Comparison of ENCODE assay signal across 8 cellular contexts in the genomic region with DNA sequence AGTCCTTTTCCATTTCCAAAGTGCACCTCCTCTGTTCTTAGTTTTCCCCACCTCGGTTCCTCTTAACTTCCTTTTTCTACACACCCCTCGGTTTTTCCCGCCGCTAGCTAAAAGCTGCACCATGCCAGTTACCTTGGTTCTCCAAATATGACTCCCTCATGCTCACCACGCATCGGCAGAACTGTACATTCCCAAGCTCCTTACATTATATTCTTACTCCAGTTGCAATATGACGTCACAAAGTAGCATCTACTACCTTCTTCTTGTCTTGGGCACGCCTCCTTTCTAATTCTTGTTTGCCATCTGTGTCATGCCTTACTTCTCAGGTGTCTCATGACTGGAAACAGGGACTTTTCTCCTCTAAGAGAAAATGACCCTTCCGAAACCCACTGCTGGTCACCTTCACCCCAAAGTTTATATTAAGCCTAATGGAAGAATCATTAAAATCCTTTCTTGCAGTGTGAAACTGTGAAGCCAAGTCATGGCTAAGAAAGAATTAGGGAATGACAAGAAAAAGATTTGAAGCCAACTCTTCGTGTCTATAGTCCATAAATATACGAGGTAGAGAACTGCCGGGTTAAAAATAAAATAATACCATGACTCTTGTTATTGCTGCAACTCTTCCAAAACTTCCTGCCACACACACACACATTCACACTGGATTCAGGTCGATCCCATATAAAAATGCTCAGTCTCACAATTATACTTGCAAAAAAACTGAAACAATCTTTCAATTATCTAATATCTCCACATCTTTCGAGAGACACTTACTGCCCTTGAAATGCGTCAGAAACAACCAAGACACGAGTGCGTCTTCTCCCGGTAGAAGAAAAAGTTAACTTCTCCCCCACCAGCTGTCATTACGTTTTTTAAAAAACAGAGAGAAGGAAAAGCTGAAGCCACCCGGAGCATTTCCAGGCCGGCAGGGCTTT. TPM values are rescaled to one million over a fixed set of nuclear protein-coding genes. Genes with fewer than 3 reads are reported as not detected.
A peak's percentile ranks its signal among the peaks of the same experiment; 100 is the strongest.
DNase-seq lines count a peak whose midpoint lies in the region; ATAC-seq, FAIRE-seq and TF ChIP-seq lines count a peak whose summit lies in the region.

No MANE protein-coding gene starts in this region.

- H4K20me1 ChIP-seq in H1 (replicated peaks in 1 of 2; ENCODE audit: control insufficient read depth in 1 of 2, insufficient read depth in 2 of 2, low read length in 2 of 2) = peaks cover 9 to 12% of the 10 kb centered on the region in 2 experiments
- H4K20me1 ChIP-seq in neural progenitor cell (ENCODE audit: low read depth) = peaks cover 22% of the 10 kb centered on the region

- no peak overlapping the region for H2AK5ac ChIP-seq in H1 (ENCODE audit: low read depth, low read length)

- H3K27ac ChIP-seq in RWPE1 (peak overlapping the region; percentile 96), H1 (ENCODE audit: low read depth, low read length) (no peak overlapping the region), neural progenitor cell (no peak overlapping the region)

- no peak overlapping the region for H3K18ac ChIP-seq in H1 (ENCODE audit: extremely low read depth, low read length)

- peak overlapping the region; percentile 48 to 91 (median 84) for H3K4me3 ChIP-seq in H1 (ENCODE audit: extremely low read depth in 1 of 4, insufficient read depth in 2 of 4, low read depth in 3 of 4, low read length in 4 of 4)
- H3K4me3 ChIP-seq in neural progenitor cell = peak overlapping the region; percentile 81

- DNase-seq in NCI-H2227 (lab: John Stamatoyannopoulos, UW; ENCODE audit: unreplicated experiment) (peak; percentile 55), NCI-H2227 treated with DMSO at 0.1 percent for 48 hours (lab: John Stamatoyannopoulos, UW) (no peak), RWPE1 (ENCODE audit: low spot score) (no peak), H1 (ENCODE audit: low read depth in 1 of 2, low spot score in 2 of 2) (no peak), neural progenitor cell (ENCODE audit: low spot score) (no peak)

- TF ChIP-seq EP300 in H1 (IDR thresholded peaks at IDR 0.05; ENCODE audit: borderline replicate concordance in 1 of 2, low read depth in 2 of 2, low read length in 2 of 2) = no peak

- no peak for FAIRE-seq in H1 (lab: Jason Lieb, UNC)

- no peak for TF ChIP-seq RAD21 in H1 (IDR thresholded peaks at IDR 0.05 in 1 of 2, conservative IDR thresholded peaks at IDR 0.05 in 1 of 2; ENCODE audit: low read depth in 2 of 2, low read length in 2 of 2)

- no peak overlapping the region for H2BK20ac ChIP-seq in H1 (ENCODE audit: low read length)

- peak overlapping the region; percentile 90 for H3K4me3 Mint-ChIP-seq in neural progenitor cell

- no peaks in the 10 kb centered on the region for H3K27me3 ChIP-seq in H1 (replicated peaks in 1 of 4; ENCODE audit: control insufficient read depth in 3 of 4, extremely low read depth in 1 of 4, insufficient read depth in 3 of 4, low read length in 3 of 4)
- H3K27me3 ChIP-seq in neural progenitor cell = no peaks in the 10 kb centered on the region

- H3F3A ChIP-seq in neural progenitor cell (ENCODE audit: low read depth) = peaks cover 26% of the 10 kb centered on the region

- no peak overlapping the region for H3K4ac ChIP-seq in H1 (replicated peaks; ENCODE audit: insufficient read length, low read depth, low read length)

- H3K56ac ChIP-seq in H1 (replicated peaks; ENCODE audit: insufficient read length, low read depth, low read length) = no peak overlapping the region

- H3K23ac ChIP-seq in H1 (ENCODE audit: insufficient read length) = no peak overlapping the region

- H3K79me1 ChIP-seq in H1 (ENCODE audit: low read depth, low read length) = peaks cover 3% of the 10 kb centered on the region; the same call in 1 of the 2 replicates

- H2BK5ac ChIP-seq in H1 (ENCODE audit: low read depth, low read length) = no peak overlapping the region

- no peak for TF ChIP-seq CTCF in RWPE1 (conservative IDR thresholded peaks at IDR 0.05; ENCODE audit: low read depth)
- no peak for TF ChIP-seq CTCF in H1 (IDR thresholded peaks at IDR 0.05; ENCODE audit: control extremely low read depth in 1 of 3, insufficient read depth in 1 of 3, low read depth in 1 of 3, low read length in 3 of 3)
- no peak for TF ChIP-seq CTCF in neural progenitor cell (IDR thresholded peaks at IDR 0.05)

- no peak overlapping the region for H4K5ac ChIP-seq in H1 (ENCODE audit: insufficient read length, low read depth, low read length)

- no peak overlapping the region; the same call in 1 of the 2 replicates for H4K8ac ChIP-seq in H1 (ENCODE audit: extremely low read depth, insufficient read depth, low read length)

- no peak overlapping the region for H3K14ac ChIP-seq in H1 (ENCODE audit: insufficient read length)

- H2BK15ac ChIP-seq in H1 (ENCODE audit: low read length) = no peak overlapping the region

- TF ChIP-seq POLR2A in H1 (IDR thresholded peaks at IDR 0.05; ENCODE audit: control extremely low read depth in 1 of 2, low read depth in 2 of 2, low read length in 2 of 2) = no peak
- no peak for TF ChIP-seq POLR2A in GM18505 (IDR thresholded peaks at IDR 0.05; ENCODE audit: borderline replicate concordance, extremely low read depth, insufficient read depth, insufficient read length)

- H2AFZ ChIP-seq in H1 (ENCODE audit: low read length) = no peak overlapping the region
- no peak overlapping the region for H2AFZ ChIP-seq in neural progenitor cell (replicated peaks)

- 42% methylated on average over 21 of the region's 21 CpGs; no CpG with 5 or more reads in 1 of the 2 experiments for WGBS in H1 (ENCODE audit: extremely low coverage in 1 of 2, insufficient coverage in 1 of 2, insufficient read length in 1 of 2, insufficient replicate concordance in 2 of 2, low coverage in 1 of 2, low lambda C conversion rate in 2 of 2, missing lambda C conversion rate in 1 of 2), 2 experiments

- H3K36me3 Mint-ChIP-seq in neural progenitor cell = peaks cover 4% of the 10 kb centered on the region

- peaks cover 4% of the 10 kb centered on the region for H3K27me3 Mint-ChIP-seq in neural progenitor cell (ENCODE audit: insufficient read depth, low read depth)

- H3K4me1 Mint-ChIP-seq in neural progenitor cell = peaks cover 17% of the 10 kb centered on the region

- H3K36me3 ChIP-seq in H1 (ENCODE audit: control insufficient read depth in 2 of 4, insufficient read depth in 4 of 4, low read length in 3 of 4) = no peaks in the 10 kb centered on the region
- H3K36me3 ChIP-seq in neural progenitor cell = no peaks in the 10 kb centered on the region

- H2BK12ac ChIP-seq in H1 (ENCODE audit: low read depth, low read length) = no peak overlapping the region

- H3K4me1 ChIP-seq in H1 (replicated peaks in 1 of 4; ENCODE audit: control insufficient read depth in 3 of 4, insufficient read depth in 4 of 4, low read length in 3 of 4) (peaks cover 0 to 4% (median 2%) of the 10 kb centered on the region in 4 experiments; a peak in 3 of 7 replicates), neural progenitor cell (peaks cover 5% of the 10 kb centered on the region)

- H3K27ac Mint-ChIP-seq in neural progenitor cell = peak overlapping the region; percentile 0

- CTCF ChIA-PET in RWPE1 (lab: Yijun Ruan, JAX) = interaction anchor here (0.6 kb wide), 1 partner anchor 51 kb away, joined by 4 read pairs; no protein-coding TSS in a partner anchor
- CTCF ChIA-PET in H1 (lab: Charles Lee; ENCODE audit: partially characterized antibody) = interaction anchor here (0.6 to 2.6 kb wide), 3 partner anchors 39 to 85 kb away, joined by 3 to 8 read pairs (median 4); no protein-coding TSS in a partner anchor

- POLR2A ChIA-PET in RWPE1 (lab: Yijun Ruan, JAX; ENCODE audit: low non-redundant PET) = no interaction called here
- POLR2A ChIA-PET in H1 (lab: Charles Lee; ENCODE audit: partially characterized antibody) = interaction anchor here (1.1 to 1.2 kb wide), 2 partner anchors 8 to 36 kb away, joined by 3 to 5 read pairs; no protein-coding TSS in a partner anchor

- H3K4me2 ChIP-seq in H1 (ENCODE audit: insufficient read depth in 1 of 2, low read depth in 2 of 2, low read length in 2 of 2) (peak overlapping the region; percentile 74 to 94), neural progenitor cell (peak overlapping the region; percentile 80)

- H3K9me3 ChIP-seq in H1 (ENCODE audit: insufficient read depth in 2 of 2, low read depth in 1 of 2, low read length in 1 of 2) (no peaks in the 10 kb centered on the region), neural progenitor cell (ENCODE audit: low read depth) (no peaks in the 10 kb centered on the region)

- no peaks in the 10 kb centered on the region for H3K9me3 Mint-ChIP-seq in neural progenitor cell

- peaks cover 8% of the 10 kb centered on the region for H3K23me2 ChIP-seq in H1 (ENCODE audit: low read depth, low read length)

- H2BK120ac ChIP-seq in H1 (replicated peaks; ENCODE audit: low read depth, low read length) = no peak overlapping the region

- peaks cover 19 to 54% of the 10 kb centered on the region in 2 experiments for H3K79me2 ChIP-seq in H1 (ENCODE audit: control insufficient read depth in 1 of 2, insufficient read depth in 2 of 2, low read length in 2 of 2)
- peaks cover 58% of the 10 kb centered on the region for H3K79me2 ChIP-seq in neural progenitor cell (ENCODE audit: low read depth)

- H4K91ac ChIP-seq in H1 (replicated peaks; ENCODE audit: insufficient read length, low read length) = no peak overlapping the region

- no peak for ATAC-seq in esophagus mucosa
- ATAC-seq in GM18505 (IDR thresholded peaks at IDR 0.05; ENCODE audit: unreplicated experiment) = no peak
- no peak for ATAC-seq in GM21447 (IDR thresholded peaks at IDR 0.05; ENCODE audit: unreplicated experiment)

- H3K9ac ChIP-seq in H1 (replicated peaks in 1 of 4; ENCODE audit: extremely low read depth in 1 of 4, low read depth in 3 of 4, low read length in 3 of 4) = peak overlapping the region in 3 of 4 experiments; percentile 38 to 52 (median 45); a peak in 4 of 7 replicates
- H3K9ac ChIP-seq in neural progenitor cell = peak overlapping the region; percentile 47

RNA-seq across cellular contexts. Expression of a gene that starts 1.6 kb away (rescaled TPM):
- total RNA-seq in H1 (2021; fragmentation: NEBNext Ultra II Directional; extraction: Animal tissue kit (Norgen Biotek cat#: 25700)) = 36.5 and 37.5 TPM in 2 replicates
- polyA plus RNA-seq in H1 (2011; rRNA removed) = 19.3 and 27.0 TPM in 2 replicates
- polyA plus RNA-seq in H1 (2011; cell fraction: cytosol; rRNA removed) = 27.8 TPM
- 39.1 TPM for polyA plus RNA-seq in H1 (2011; cell fraction: nucleus; rRNA removed)
- polyA plus RNA-seq in H1 (2012, experiment 1 of 2) = 26.5 to 35.1 TPM (median 27.7 TPM) in 4 replicates
- polyA plus RNA-seq in H1 (2012, experiment 2 of 2) = 6.7 TPM
- 28.8 TPM for polyA plus RNA-seq in H1 (2013, experiment 1 of 2)
- 31.5 TPM for polyA plus RNA-seq in H1 (2013, experiment 2 of 2)
- 42.9 and 63.2 TPM in 2 replicates for polyA minus RNA-seq in H1 (2011; rRNA and poly(A)+ RNA removed)
- polyA minus RNA-seq in H1 (2011; cell fraction: cytosol; rRNA and poly(A)+ RNA removed) = 34.9 TPM
- 36.6 TPM for polyA minus RNA-seq in H1 (2011; cell fraction: nucleus; rRNA and poly(A)+ RNA removed)
- 33.4 and 39.3 TPM in 2 replicates for total RNA-seq in neural progenitor cell (ENCODE audit: low replicate concordance)
- 41.4 TPM for total RNA-seq in esophagus mucosa

RNA-seq across cellular contexts. Expression of a gene that starts 28.7 kb away (rescaled TPM):
- total RNA-seq in H1 (2021; fragmentation: NEBNext Ultra II Directional; extraction: Animal tissue kit (Norgen Biotek cat#: 25700)) = 13.1 and 15.9 TPM in 2 replicates
- polyA plus RNA-seq in H1 (2011; rRNA removed) = 28.6 and 29.2 TPM in 2 replicates
- 27.6 TPM for polyA plus RNA-seq in H1 (2011; cell fraction: cytosol; rRNA removed)
- polyA plus RNA-seq in H1 (2011; cell fraction: nucleus; rRNA removed) = 64.2 TPM
- polyA plus RNA-seq in H1 (2012, experiment 1 of 2) = 15.2 to 20.9 TPM (median 17.5 TPM) in 4 replicates
- polyA plus RNA-seq in H1 (2012, experiment 2 of 2) = 1.8 TPM
- polyA plus RNA-seq in H1 (2013, experiment 1 of 2) = 12.5 TPM
- 9.2 TPM for polyA plus RNA-seq in H1 (2013, experiment 2 of 2)
- polyA minus RNA-seq in H1 (2011; rRNA and poly(A)+ RNA removed) = 11.8 and 15.3 TPM in 2 replicates
- 10.3 TPM for polyA minus RNA-seq in H1 (2011; cell fraction: cytosol; rRNA and poly(A)+ RNA removed)
- polyA minus RNA-seq in H1 (2011; cell fraction: nucleus; rRNA and poly(A)+ RNA removed) = 18.0 TPM
- 12.9 and 15.8 TPM in 2 replicates for total RNA-seq in neural progenitor cell (ENCODE audit: low replicate concordance)
- 6.6 TPM for total RNA-seq in esophagus mucosa
